In genomic region chr15:58043192-58043903, GRCh38 we compare ENCODE assay signal across 9 cellular contexts. TPM values are rescaled to one million over a fixed set of nuclear protein-coding genes. Genes with fewer than 3 reads are reported as not detected.
DNase-seq lines count a peak whose midpoint lies in the region; ATAC-seq and TF ChIP-seq lines count a peak whose summit lies in the region.
"Had no signal": no experiment of that assay in that cellular context is flagged by ENCODE, and none has a peak within 500 bp of the region (broad histone marks: within the 10 kb centered on the region; RNA-seq: fewer than 3 reads in every experiment).

No MANE protein-coding gene starts in this region.

- H3K4me3 ChIP-seq in Loucy (ENCODE audit: low read length, poor library complexity, severe bottlenecking), result no peak overlapping the region
- no peak overlapping the region for H3K4me3 ChIP-seq in fibroblast of the aortic adventitia (ENCODE audit: low read depth, low read length)
- H3K4me3 ChIP-seq: SK-N-MC had no signal

- no peaks in the 10 kb centered on the region for H3F3A ChIP-seq in Loucy (ENCODE audit: low read depth)

- H3K4me2 ChIP-seq in Loucy (ENCODE audit: low read depth, low read length, poor library complexity, severe bottlenecking), result no peak overlapping the region

- DNase-seq in EH (ENCODE audit: low read depth) (peak; percentile 56), fibroblast of the aortic adventitia (ENCODE audit: low read depth) (peak; percentile 60), renal cortical epithelial cell (ENCODE audit: low read depth) (peak; percentile 38), NCI-H2107 treated with DMSO at 0.1 percent for 48 hours (lab: John Stamatoyannopoulos, UW; ENCODE audit: unreplicated experiment) (no peak)
- DNase-seq in activated CD4-positive, alpha-beta T cell treated with anti-CD3 and anti-CD28 coated beads, Interleukin-2, amount 50 U/mL, for 4 hours, result peak; percentile 19 to 30
- no peak for DNase-seq in activated CD4-positive, CD25-positive, alpha-beta regulatory T cell treated with anti-CD3 and anti-CD28 coated beads, Interleukin-2, amount 50 U/mL, for 72 hours

- peak; percentile 91 for TF ChIP-seq CTCF in Loucy (conservative IDR thresholded peaks at IDR 0.05; ENCODE audit: low read length)
- TF ChIP-seq CTCF in fibroblast of the aortic adventitia (IDR thresholded peaks at IDR 0.05; ENCODE audit: insufficient read depth, low read length), result peak; percentile 76

- H2AFZ ChIP-seq in Loucy (ENCODE audit: low read length), result no peak overlapping the region

- H3K79me2 ChIP-seq in Loucy (ENCODE audit: insufficient read depth, low read length), result no peaks in the 10 kb centered on the region

- H4K20me1 ChIP-seq in Loucy (ENCODE audit: insufficient read depth, low read length, poor library complexity, severe bottlenecking), result no peaks in the 10 kb centered on the region

- no peaks in the 10 kb centered on the region for H3K9me3 ChIP-seq in Loucy (ENCODE audit: insufficient read depth, low read depth, low read length)

- H3K36me3 ChIP-seq in Loucy (ENCODE audit: insufficient read depth, low read length), result no peaks in the 10 kb centered on the region

- no peak for ATAC-seq in HG03045 (IDR thresholded peaks at IDR 0.05; ENCODE audit: unreplicated experiment)

- no peak overlapping the region for H3K9ac ChIP-seq in Loucy (ENCODE audit: low read depth, low read length, poor library complexity, severe bottlenecking)

- H3K9me2 ChIP-seq in Loucy (replicated peaks; ENCODE audit: low read depth, low read length), result no peaks in the 10 kb centered on the region

- H3K27me3 ChIP-seq in Loucy (ENCODE audit: insufficient read depth, low read length, poor library complexity, severe bottlenecking), result peaks cover 5% of the 10 kb centered on the region

- no peaks in the 10 kb centered on the region for H3K4me1 ChIP-seq in Loucy (ENCODE audit: insufficient read depth, low read length, poor library complexity, severe bottlenecking)

RNA-seq across cellular contexts. Expression of gene ALDH1A2, which starts 22.2 kb away (rescaled TPM):
- total RNA-seq in fibroblast of the aortic adventitia (ENCODE audit: low replicate concordance) (0.08 and 2.1 TPM in 2 replicates), renal cortical epithelial cell (23.1 and 26.8 TPM in 2 replicates)

Comparison
In these comparisons a context has a peak if more than half of its experiments do, and no peak if none do; other contexts are left out.
1. DNase-seq: peak in EH (single experiment), activated CD4-positive, alpha-beta T cell treated with anti-CD3 and anti-CD28 coated beads, Interleukin-2, amount 50 U/mL, for 4 hours (2 of 2), fibroblast of the aortic adventitia (single experiment) and renal cortical epithelial cell (single experiment); none in NCI-H2107 treated with DMSO at 0.1 percent for 48 hours (single experiment) and activated CD4-positive, CD25-positive, alpha-beta regulatory T cell treated with anti-CD3 and anti-CD28 coated beads, Interleukin-2, amount 50 U/mL, for 72 hours (single experiment).